ENCODE assay signal across 17 cellular contexts in genomic region chr13:49512578-49512977, GRCh38. TPM values are rescaled to one million over a fixed set of nuclear protein-coding genes. Genes with fewer than 3 reads are reported as not detected.
DNase-seq lines count a peak whose midpoint lies in the region; ATAC-seq, FAIRE-seq and TF ChIP-seq lines count a peak whose summit lies in the region.
"Had no signal": no experiment of that assay in that cellular context is flagged by ENCODE, and none has a peak within 500 bp of the region (broad histone marks: within the 10 kb centered on the region; RNA-seq: fewer than 3 reads in every experiment).

No MANE protein-coding gene starts in this region.

- intact Hi-C loops in HepG2 (cut with micrococcal nuclease; ENCODE audit: unreplicated experiment): no loop called here

- WGBS in liver: 31% methylated on average over 2 of the region's 2 CpGs
- 86% methylated on average over 2 of the region's 2 CpGs for WGBS in HepG2 (ENCODE audit: low lambda C conversion rate)

- H3K9ac ChIP-seq in liver (ENCODE audit: low read depth in 1 of 2, low read length in 2 of 2) (no peak overlapping the region), HepG2 (ENCODE audit: insufficient read depth, low read depth, low read length) (no peak overlapping the region)
- H3K9ac ChIP-seq: BLaER1 treated with 17β-estradiol and CSF1 and Interleukin-3, amounts not matched to agents 10 nM and 100 nM had no signal

- H3K27ac Mint-ChIP-seq in activated CD8-positive, alpha-beta memory T cell treated with anti-CD3 and anti-CD28 coated beads, Interleukin-2, amount 10 ng/mL, durations not matched to agents 7 days and 5 days: peak overlapping the region; percentile 29
- H3K27ac Mint-ChIP-seq: CD4-positive, alpha-beta T cell; HFFc6 had no signal

- no peaks in the 10 kb centered on the region for H4K20me1 ChIP-seq in HepG2 (ENCODE audit: insufficient read depth, low read length)
- H4K20me1 ChIP-seq: BLaER1 treated with 17β-estradiol and CSF1 and Interleukin-3, amounts not matched to agents 10 nM and 100 nM had no signal

- no peak overlapping the region for H2AFZ ChIP-seq in HepG2 (ENCODE audit: low read length)

- CTCF ChIA-PET in activated CD8-positive, alpha-beta memory T cell treated with anti-CD3 and anti-CD28 coated beads, Interleukin-2, amount 10 ng/mL, durations not matched to agents 7 days and 5 days (lab: Charles Lee): no interaction called here
- CTCF ChIA-PET in HepG2 (lab: Yijun Ruan, JAX; ENCODE audit: low intra/inter-chr PET ratio, low total read pairs): no interaction called here

- no peak overlapping the region for H3K27ac ChIP-seq in liver (ENCODE audit: low read depth in 1 of 2, low read length in 2 of 2)
- H3K27ac ChIP-seq in HepG2 (ENCODE audit: extremely low read length, insufficient read depth, low read length): no peak overlapping the region
- H3K27ac ChIP-seq: BLaER1 treated with 17β-estradiol and CSF1 and Interleukin-3, amounts not matched to agents 10 nM and 100 nM; HL-60 had no signal

- no peak overlapping the region for H3K4me3 Mint-ChIP-seq in activated CD8-positive, alpha-beta memory T cell treated with anti-CD3 and anti-CD28 coated beads, Interleukin-2, amount 10 ng/mL, durations not matched to agents 7 days and 5 days
- H3K4me3 Mint-ChIP-seq: CD4-positive, alpha-beta T cell; HFFc6 had no signal

- TF ChIP-seq RAD21 in liver (IDR thresholded peaks at IDR 0.05) (no peak), HepG2 (CRISPR knock-in tag; IDR thresholded peaks at IDR 0.05) (no peak)

- no peak overlapping the region for H3K4me3 ChIP-seq in liver (ENCODE audit: low read depth in 1 of 3, low read length in 3 of 3)
- H3K4me3 ChIP-seq in HepG2 (replicated peaks in 1 of 3; ENCODE audit: insufficient read depth in 1 of 3, low read depth in 2 of 3, low read length in 3 of 3): no peak overlapping the region
- H3K4me3 ChIP-seq: BLaER1 treated with 17β-estradiol and CSF1 and Interleukin-3, amounts not matched to agents 10 nM and 100 nM; GM12878 had no signal

- H3K9me3 ChIP-seq in liver (ENCODE audit: control insufficient read depth in 4 of 4, low read length in 3 of 4): no peaks in the 10 kb centered on the region
- no peaks in the 10 kb centered on the region for H3K9me3 ChIP-seq in HepG2 (ENCODE audit: low read length)

- DNase-seq in activated CD8-positive, alpha-beta memory T cell treated with anti-CD3 and anti-CD28 coated beads, Interleukin-2, amount 10 ng/mL, durations not matched to agents 7 days and 5 days: no peak
- no peak for DNase-seq in activated CD8-positive, alpha-beta memory T cell treated with anti-CD3 and anti-CD28 coated beads, Interleukin-2, amount 50 U/mL, for 4 hours
- no peak for DNase-seq in HepG2 (ENCODE audit: low spot score)
- peak; percentile 49 for DNase-seq in left lobe of liver (ENCODE audit: low spot score)
- DNase-seq in KBM-7: no peak
- DNase-seq in T-helper 1 cell: no peak
- DNase-seq: 8988T; ACHN; CD4-positive, alpha-beta T cell; DMS79; HCEC 1CT; HFFc6 had no signal

- H3K36me3 Mint-ChIP-seq in activated CD8-positive, alpha-beta memory T cell treated with anti-CD3 and anti-CD28 coated beads, Interleukin-2, amount 10 ng/mL, durations not matched to agents 7 days and 5 days: peaks cover 64% of the 10 kb centered on the region

- no TSS peak for BruUV-seq in HepG2 (replicated peaks; lab: Mats Ljungman, UMichigan)

- no peak overlapping the region for H3K4me2 ChIP-seq in HepG2 (ENCODE audit: low read depth, low read length)
- H3K4me2 ChIP-seq: BLaER1 treated with 17β-estradiol and CSF1 and Interleukin-3, amounts not matched to agents 10 nM and 100 nM had no signal

- in situ Hi-C loops in HepG2 (cut with HindIII; ENCODE audit: extremely low pct_ligation_motif_present, low pct_unique_long_range_greater_than_20kb) (no loop called here), KBM-7 (cut with MboI; ENCODE audit: low pct_unique_long_range_greater_than_20kb, low sequenced_read_pairs) (no loop called here)

- H3K79me2 ChIP-seq in HepG2 (ENCODE audit: insufficient read depth, low read length): no peaks in the 10 kb centered on the region

- POLR2A ChIA-PET in HepG2 (lab: Yijun Ruan, JAX): no interaction called here

- no peak for TF ChIP-seq POLR2A in HepG2 (IDR thresholded peaks at IDR 0.05; ENCODE audit: insufficient read depth in 1 of 2, low read depth in 2 of 2, low read length in 2 of 2)

- FAIRE-seq in HepG2 (lab: Jason Lieb, UNC): no peak
- FAIRE-seq: GM12878, GM18507 had no signal

- H3K36me3 ChIP-seq in liver (ENCODE audit: control insufficient read depth in 4 of 4, insufficient read depth in 3 of 4, low read depth in 1 of 4, low read length in 3 of 4) (peaks cover 5 to 15% (median 10%) of the 10 kb centered on the region in 4 donors), HepG2 (replicated peaks in 1 of 2; ENCODE audit: control insufficient read depth in 1 of 2, insufficient read depth in 2 of 2, low read length in 2 of 2) (peaks cover 2 to 7% of the 10 kb centered on the region in 2 experiments; a peak in 3 of 5 replicates)

- no peaks in the 10 kb centered on the region for H3K27me3 Mint-ChIP-seq in activated CD8-positive, alpha-beta memory T cell treated with anti-CD3 and anti-CD28 coated beads, Interleukin-2, amount 10 ng/mL, durations not matched to agents 7 days and 5 days
- H3K27me3 Mint-ChIP-seq: CD4-positive, alpha-beta T cell had no signal

- H3K27me3 ChIP-seq in liver (ENCODE audit: control insufficient read depth in 4 of 4, insufficient read depth in 4 of 4, low read length in 3 of 4) (no peaks in the 10 kb centered on the region), HepG2 (ENCODE audit: control insufficient read depth in 1 of 2, insufficient read depth in 2 of 2, low read length in 2 of 2) (no peaks in the 10 kb centered on the region)
- H3K27me3 ChIP-seq: BLaER1 treated with 17β-estradiol and CSF1 and Interleukin-3, amounts not matched to agents 10 nM and 100 nM had no signal

- H3K9me3 Mint-ChIP-seq in activated CD8-positive, alpha-beta memory T cell treated with anti-CD3 and anti-CD28 coated beads, Interleukin-2, amount 10 ng/mL, durations not matched to agents 7 days and 5 days (ENCODE audit: low read depth): no peaks in the 10 kb centered on the region
- H3K9me3 Mint-ChIP-seq: CD4-positive, alpha-beta T cell; HFFc6 had no signal

- peaks cover 0 to 5% (median 0%) of the 10 kb centered on the region in 4 donors for H3K4me1 ChIP-seq in liver (ENCODE audit: control insufficient read depth in 4 of 4, insufficient read depth in 4 of 4, low read length in 3 of 4)
- H3K4me1 ChIP-seq in HepG2 (ENCODE audit: insufficient read depth, low read length): no peaks in the 10 kb centered on the region

- ATAC-seq in activated CD8-positive, alpha-beta memory T cell treated with anti-CD3 and anti-CD28 coated beads, Interleukin-2, amount 10 ng/mL, durations not matched to agents 7 days and 5 days: no peak
- ATAC-seq in HepG2 (no peak), left lobe of liver (peak; percentile 89)
- ATAC-seq: GM12878 had no signal

- no peak for TF ChIP-seq CTCF in liver (IDR thresholded peaks at IDR 0.05; ENCODE audit: low read depth, low read length, missing input control)
- no peak for TF ChIP-seq CTCF in HepG2 (CRISPR knock-in tag; IDR thresholded peaks at IDR 0.05)

- TF ChIP-seq EP300 in HepG2 (IDR thresholded peaks at IDR 0.05; ENCODE audit: low read depth in 2 of 2, low read length in 2 of 2) (no peak), HepG2 (CRISPR knock-in tag; IDR thresholded peaks at IDR 0.05; ENCODE audit: borderline replicate concordance) (no peak)

- H3K4me1 Mint-ChIP-seq in activated CD8-positive, alpha-beta memory T cell treated with anti-CD3 and anti-CD28 coated beads, Interleukin-2, amount 10 ng/mL, durations not matched to agents 7 days and 5 days: peaks cover 5% of the 10 kb centered on the region

TF ChIP-seq in liver, 16 proteins besides CTCF, POLR2A, EP300 and RAD21 (continues in another document):
- TF ChIP-seq NR2F2 (IDR thresholded peaks at IDR 0.05) (no peak), RXRA (IDR thresholded peaks at IDR 0.05) (peak; percentile 89 to 93), TAF1 (conservative IDR thresholded peaks at IDR 0.05) (no peak)

TF ChIP-seq in HepG2, 621 proteins besides CTCF, POLR2A, EP300 and RAD21:
- TF ChIP-seq CBX2 (IDR thresholded peaks at IDR 0.05; ENCODE audit: low read depth, low read length) (no peak), CBX2 (CRISPR knock-in tag; IDR thresholded peaks at IDR 0.05; ENCODE audit: low read depth) (no peak)
TF ChIP-seq in HepG2: peak in this region for 0.

RNA-seq across cellular contexts. Expression of gene PHF11, which starts 16.8 kb away (rescaled TPM):
- 100 to 1,000 TPM in 1 of 2 experiments, 10 to 100 TPM in 1; 79.6 to 129 TPM for total RNA-seq in activated CD8-positive, alpha-beta memory T cell treated with anti-CD3 and anti-CD28 coated beads, Interleukin-2, amount 10 ng/mL, durations not matched to agents 7 days and 5 days
- total RNA-seq in liver (10 to 100 TPM in 1 of 2 donors, 1 to 10 TPM in 1; 8.6 to 14.2 TPM), HepG2 (2016; rRNA removed; fragmentation: Illumina TruSeq; extraction: Trizol) (9.0 and 15.8 TPM in 2 replicates), left lobe of liver (11.7 TPM)
- polyA plus RNA-seq in liver (10 to 100 TPM in 1 of 2 donors, 1 to 10 TPM in 1; 8.8 to 16.1 TPM), HepG2 (2011; rRNA removed) (17.5 and 22.0 TPM in 2 replicates)
- total RNA-seq in HepG2 (2016; cell fraction: cytosol; rRNA removed; fragmentation: Illumina TruSeq; extraction: Trizol; ENCODE audit: low read depth): 3.5 and 8.1 TPM in 2 replicates
- total RNA-seq in HepG2 (2016; cell fraction: insoluble cytoplasmic fraction; rRNA removed; fragmentation: Illumina TruSeq; extraction: Trizol): 9.8 and 12.7 TPM in 2 replicates
- total RNA-seq in HepG2 (2016; cell fraction: membrane; rRNA removed; fragmentation: Illumina TruSeq; extraction: Trizol): 9.7 and 10.0 TPM in 2 replicates
- 18.8 and 22.6 TPM in 2 replicates for total RNA-seq in HepG2 (2016; cell fraction: nucleus; rRNA removed; fragmentation: Illumina TruSeq; extraction: Trizol)
- polyA plus RNA-seq in HepG2 (2011; cell fraction: cytosol; rRNA removed): 4.7 and 6.0 TPM in 2 replicates
- 36.1 and 40.1 TPM in 2 replicates for polyA plus RNA-seq in HepG2 (2011; cell fraction: nucleus; rRNA removed)
- polyA plus RNA-seq in HepG2 (2012): 14.5 TPM in 2 replicates
- polyA plus RNA-seq in HepG2 (2016; cell fraction: cytosol; fragmentation: Illumina TruSeq; extraction: Trizol; ENCODE audit: low read depth): 5.2 and 6.8 TPM in 2 replicates
- polyA plus RNA-seq in HepG2 (2016; cell fraction: insoluble cytoplasmic fraction; fragmentation: Illumina TruSeq; extraction: Trizol; ENCODE audit: low read depth): 10.5 and 12.9 TPM in 2 replicates
- polyA plus RNA-seq in HepG2 (2016; cell fraction: membrane; fragmentation: Illumina TruSeq; extraction: Trizol; ENCODE audit: low read depth): 7.1 and 7.3 TPM in 2 replicates
- 55.0 and 55.4 TPM in 2 replicates for polyA plus RNA-seq in HepG2 (2016; cell fraction: nucleus; fragmentation: Illumina TruSeq; extraction: Trizol; ENCODE audit: insufficient read depth, low read depth)
- 6.7 and 7.2 TPM in 2 replicates for polyA minus RNA-seq in HepG2 (2011; rRNA and poly(A)+ RNA removed; ENCODE audit: low replicate concordance)
- polyA minus RNA-seq in HepG2 (2011; cell fraction: cytosol; rRNA and poly(A)+ RNA removed): 3.6 and 5.0 TPM in 2 replicates
- 23.8 and 26.6 TPM in 2 replicates for polyA minus RNA-seq in HepG2 (2011; cell fraction: nucleus; rRNA and poly(A)+ RNA removed)
